ENCODE assay signal across 22 cellular contexts in genomic region chr4:31649878-31650277, GRCh38.
"Had no signal": no experiment of that assay in that cellular context is flagged by ENCODE, and none has a peak within 500 bp of the region (broad histone marks: within the 10 kb centered on the region; RNA-seq: fewer than 3 reads in every experiment).

No MANE protein-coding gene starts in this region.

- H3K27me3 ChIP-seq: MG63, SJCRH30 had no signal

- H3K36me3 ChIP-seq: MG63, SJCRH30 had no signal

- DNase-seq: Karpas-422, KG1, MG63, NCI-H1092, NCI-H1105 treated with DMSO at 0.1 percent for 48 hours, NCI-H1417 treated with DMSO at 0.1 percent for 48 hours, NCI-H146, NCI-H1694 treated with DMSO at 0.1 percent for 48 hours, NCI-H1930, NCI-H2081, NCI-H2107, NCI-H2227 treated with DMSO at 0.1 percent for 48 hours, NCI-H524, NCI-H69, NCI-H774, PC-3, SHP77 treated with DMSO at 0.1 percent for 48 hours, SJCRH30 had no signal

- ATAC-seq: Panc1, PC-3, Right ventricle myocardium inferior, SK-N-SH treated with all-trans-retinoic acid at 6 μM for 48 hours had no signal

- H3K27ac ChIP-seq: HL-60, SJCRH30 had no signal

- H3K4me3 ChIP-seq: MG63, SJCRH30 had no signal

- H3K9me3 ChIP-seq: MG63 had no signal
